ENCODE assay signal across 22 cellular contexts in the genomic region with DNA sequence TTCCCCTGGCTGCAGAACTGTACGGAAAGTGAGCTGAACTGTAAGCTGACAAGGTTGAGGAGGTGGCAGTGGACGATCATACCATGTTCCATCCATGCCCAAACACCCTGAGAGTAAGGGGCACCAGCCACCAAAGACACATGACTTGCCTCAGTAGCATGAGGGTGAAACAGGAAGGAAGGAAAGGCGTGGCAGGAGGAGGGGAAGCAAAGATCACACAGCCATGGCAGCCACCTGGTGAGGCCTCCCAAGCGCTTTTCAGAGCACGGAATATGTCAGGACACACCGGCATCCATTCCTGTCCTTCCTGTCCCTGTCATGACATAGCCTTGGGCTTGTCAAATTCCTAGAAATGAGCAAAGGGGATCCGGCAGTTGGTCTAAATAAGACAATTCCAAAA.
"Had no signal": no experiment of that assay in that cellular context is flagged by ENCODE, and none has a peak within 500 bp of the region (broad histone marks: within the 10 kb centered on the region; RNA-seq: fewer than 3 reads in every experiment).

No MANE protein-coding gene starts in this region.

- H3K27me3 ChIP-seq: adrenal gland, ascending aorta, breast epithelium, stomach, vagina had no signal

- H3K27me3 Mint-ChIP-seq: activated CD4-positive, alpha-beta T cell treated with anti-CD3 and anti-CD28 coated beads, Interleukin-2, amount 10 ng/mL, durations not matched to agents 7 days and 5 days had no signal

- H3K27ac ChIP-seq: adrenal gland, ascending aorta, breast epithelium, heart left ventricle, left lung, prostate gland, stomach, vagina had no signal

- H3K27ac Mint-ChIP-seq: activated CD4-positive, alpha-beta T cell treated with anti-CD3 and anti-CD28 coated beads, Interleukin-2, amount 10 ng/mL, durations not matched to agents 7 days and 5 days; activated CD8-positive, alpha-beta T cell treated with anti-CD3 and anti-CD28 coated beads, Interleukin-2, amount 10 ng/mL, durations not matched to agents 7 days and 5 days; activated naive CD8-positive, alpha-beta T cell; endodermal cell; mesothelial cell of epicardium; natural killer cell; stimulated activated effector memory CD8-positive, alpha-beta T cell treated with anti-CD3 and anti-CD28 coated beads, Interleukin-12 subunit alpha, Interleukin-12 subunit beta, amount 100 ng/mL, for 72 hours had no signal

- H3K9me3 Mint-ChIP-seq: activated CD4-positive, alpha-beta T cell treated with anti-CD3 and anti-CD28 coated beads, Interleukin-2, amount 10 ng/mL, durations not matched to agents 7 days and 5 days; endodermal cell; mesothelial cell of epicardium; natural killer cell; stimulated activated effector memory CD8-positive, alpha-beta T cell treated with anti-CD3 and anti-CD28 coated beads, Interleukin-12 subunit alpha, Interleukin-12 subunit beta, amount 100 ng/mL, for 72 hours had no signal

- H3K4me3 ChIP-seq: adrenal gland, ascending aorta, breast epithelium, heart left ventricle, left lung, lung, prostate gland, stomach, vagina had no signal

- H3K4me3 Mint-ChIP-seq: activated CD4-positive, alpha-beta T cell treated with anti-CD3 and anti-CD28 coated beads, Interleukin-2, amount 10 ng/mL, durations not matched to agents 7 days and 5 days; activated CD8-positive, alpha-beta T cell treated with anti-CD3 and anti-CD28 coated beads, Interleukin-2, amount 10 ng/mL, durations not matched to agents 7 days and 5 days; activated naive CD8-positive, alpha-beta T cell; endodermal cell; mesothelial cell of epicardium; natural killer cell; stimulated activated effector memory CD8-positive, alpha-beta T cell treated with anti-CD3 and anti-CD28 coated beads, Interleukin-12 subunit alpha, Interleukin-12 subunit beta, amount 100 ng/mL, for 72 hours had no signal

- H3K4me1 Mint-ChIP-seq: natural killer cell; stimulated activated effector memory CD8-positive, alpha-beta T cell treated with anti-CD3 and anti-CD28 coated beads, Interleukin-12 subunit alpha, Interleukin-12 subunit beta, amount 100 ng/mL, for 72 hours had no signal

- H3K36me3 ChIP-seq: adrenal gland, ascending aorta, breast epithelium, heart left ventricle, left lung, prostate gland, stomach, vagina had no signal

- FAIRE-seq: kidney had no signal

- H3K36me3 Mint-ChIP-seq: activated naive CD8-positive, alpha-beta T cell; mesothelial cell of epicardium; natural killer cell; stimulated activated effector memory CD8-positive, alpha-beta T cell treated with anti-CD3 and anti-CD28 coated beads, Interleukin-12 subunit alpha, Interleukin-12 subunit beta, amount 100 ng/mL, for 72 hours had no signal

- DNase-seq: activated CD4-positive, alpha-beta T cell treated with anti-CD3 and anti-CD28 coated beads, Interleukin-2, amount 10 ng/mL, durations not matched to agents 7 days and 5 days; activated CD8-positive, alpha-beta T cell treated with anti-CD3 and anti-CD28 coated beads, Interleukin-2, amount 10 ng/mL, durations not matched to agents 7 days and 5 days; activated gamma-delta T cell treated with Interleukin-2 at 50 U/mL for 16 hours; activated T-cell treated with anti-CD3 and anti-CD28 coated beads, Interleukin-2, amount 50 U/mL, for 1 hour; adrenal gland; cerebellar nuclear complex; cortex of kidney; heart left ventricle; kidney; left lung; natural killer cell; stimulated activated CD4-positive, alpha-beta T cell treated with anti-CD3 and anti-CD28 coated beads, Interleukin-1b, Interleukin-23, amount 100 ng/mL, for 48 hours; stomach had no signal

- H3K4me1 ChIP-seq: adrenal gland, breast epithelium, left lung, prostate gland had no signal

- H3K9me3 ChIP-seq: adrenal gland, ascending aorta, breast epithelium, heart left ventricle, left lung, prostate gland, stomach, vagina had no signal
